In the genomic region with DNA sequence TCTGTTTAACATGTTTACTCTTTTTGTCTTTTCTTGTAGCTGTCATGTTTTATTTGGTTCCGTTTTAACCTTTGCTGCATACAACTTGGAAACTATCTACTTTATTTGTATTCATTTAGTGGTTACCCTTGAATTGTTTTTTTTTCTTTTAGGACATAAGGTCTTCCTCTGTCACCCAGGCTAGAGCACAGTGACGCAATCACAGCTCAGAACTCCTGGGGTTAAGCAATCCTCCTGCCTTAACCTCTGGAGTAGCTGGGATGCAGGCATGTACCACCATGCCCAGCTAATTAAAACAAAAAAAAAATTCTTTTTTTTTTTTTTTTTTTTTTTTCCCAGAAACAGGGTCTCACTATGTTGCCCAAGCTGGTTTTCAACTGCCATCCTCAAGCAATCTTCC, we compare ENCODE assay signal across 1 cellular context.
TF ChIP-seq lines count a peak whose summit lies in the region.

No MANE protein-coding gene starts in this region.

TF ChIP-seq in A549, 52 proteins besides CTCF, POLR2A, EP300 and RAD21 (continued from another document):
- TF ChIP-seq, protein P1, sequence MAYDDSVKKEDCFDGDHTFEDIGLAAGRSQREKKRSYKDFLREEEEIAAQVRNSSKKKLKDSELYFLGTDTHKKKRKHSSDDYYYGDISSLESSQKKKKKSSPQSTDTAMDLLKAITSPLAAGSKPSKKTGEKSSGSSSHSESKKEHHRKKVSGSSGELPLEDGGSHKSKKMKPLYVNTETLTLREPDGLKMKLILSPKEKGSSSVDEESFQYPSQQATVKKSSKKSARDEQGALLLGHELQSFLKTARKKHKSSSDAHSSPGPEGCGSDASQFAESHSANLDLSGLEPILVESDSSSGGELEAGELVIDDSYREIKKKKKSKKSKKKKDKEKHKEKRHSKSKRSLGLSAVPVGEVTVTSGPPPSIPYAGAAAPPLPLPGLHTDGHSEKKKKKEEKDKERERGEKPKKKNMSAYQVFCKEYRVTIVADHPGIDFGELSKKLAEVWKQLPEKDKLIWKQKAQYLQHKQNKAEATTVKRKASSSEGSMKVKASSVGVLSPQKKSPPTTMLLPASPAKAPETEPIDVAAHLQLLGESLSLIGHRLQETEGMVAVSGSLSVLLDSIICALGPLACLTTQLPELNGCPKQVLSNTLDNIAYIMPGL (CRISPR knock-in tag; IDR thresholded peaks at IDR 0.05; ENCODE audit: borderline replicate concordance): no peak
- TF ChIP-seq CEBPB (IDR thresholded peaks at IDR 0.05): peak; percentile 57 to 69; a peak in 3 of 4 replicates
